In the genomic region with DNA sequence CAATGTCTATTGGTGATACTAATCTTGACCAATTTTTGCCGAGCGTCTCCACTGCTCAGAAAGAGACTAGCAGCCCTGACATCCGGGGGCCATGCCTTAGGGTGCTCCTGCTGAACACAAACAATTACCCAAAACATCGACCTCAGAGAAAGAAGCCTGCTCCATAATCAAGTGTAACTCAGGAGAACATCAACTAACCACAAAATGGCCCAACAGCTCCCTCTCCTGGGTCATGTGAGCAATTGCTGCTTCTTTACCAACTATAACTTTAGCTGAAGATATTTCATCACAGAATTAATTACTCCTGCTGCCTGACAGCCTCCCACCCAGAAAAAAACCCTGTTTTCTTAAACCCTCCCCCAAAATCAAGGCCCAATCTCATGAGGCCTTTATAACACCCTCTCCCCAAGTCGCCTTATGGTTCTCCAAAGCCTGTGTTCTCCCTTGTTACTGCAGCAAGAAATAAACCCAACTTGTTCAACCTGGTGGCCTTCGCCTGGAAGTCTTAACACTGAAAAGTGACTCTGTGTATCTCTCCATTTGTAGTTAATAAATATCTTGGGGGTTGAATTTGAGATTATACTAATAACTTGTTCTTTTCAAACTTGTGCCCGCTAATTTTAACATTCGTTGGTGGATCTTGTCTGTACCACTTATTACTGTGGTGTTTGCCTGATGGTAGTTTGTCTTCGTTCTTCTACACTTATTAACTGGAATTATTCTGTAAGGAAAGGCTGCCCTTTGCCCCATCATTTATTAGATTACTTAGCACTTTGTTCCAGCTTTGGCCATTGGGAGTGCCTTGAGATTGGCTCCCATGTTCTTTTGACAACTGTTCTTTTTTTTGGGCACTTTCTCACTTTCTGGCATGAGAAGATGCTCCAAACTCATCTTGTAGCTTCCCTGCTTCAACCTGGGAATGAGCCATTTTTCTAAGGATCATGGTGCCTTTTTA, we compare ENCODE assay signal across 8 cellular contexts. TPM values are rescaled to one million over a fixed set of nuclear protein-coding genes. Genes with fewer than 3 reads are reported as not detected.
A peak's percentile ranks its signal among the peaks of the same experiment; 100 is the strongest.
DNase-seq lines count a peak whose midpoint lies in the region; ATAC-seq lines count a peak whose summit lies in the region.

No MANE protein-coding gene starts in this region.

- H3K9me3 Mint-ChIP-seq in activated CD4-positive, alpha-beta memory T cell treated with anti-CD3 and anti-CD28 coated beads for 36 hours, result no peaks in the 10 kb centered on the region
- H3K9me3 Mint-ChIP-seq in memory B cell, result no peaks in the 10 kb centered on the region

- peaks cover 9% of the 10 kb centered on the region for H3K4me1 Mint-ChIP-seq in activated CD4-positive, alpha-beta memory T cell treated with anti-CD3 and anti-CD28 coated beads for 36 hours (ENCODE audit: low read depth)
- H3K4me1 Mint-ChIP-seq in memory B cell, result peaks cover 8% of the 10 kb centered on the region

- H3K27me3 Mint-ChIP-seq in activated CD4-positive, alpha-beta memory T cell treated with anti-CD3 and anti-CD28 coated beads for 36 hours, result peaks cover 1% of the 10 kb centered on the region
- H3K27me3 Mint-ChIP-seq in memory B cell, result peaks cover 3% of the 10 kb centered on the region

- intact Hi-C loops in activated CD4-positive, alpha-beta memory T cell treated with anti-CD3 and anti-CD28 coated beads for 36 hours (cut with micrococcal nuclease), result loop anchor here (1.0 kb wide), 3 partner anchors 25 to 279 kb away; partner anchors contain the start of gene TBRG4

- no peak overlapping the region for H3K4me3 Mint-ChIP-seq in activated CD4-positive, alpha-beta memory T cell treated with anti-CD3 and anti-CD28 coated beads for 36 hours
- H3K4me3 Mint-ChIP-seq in memory B cell, result no peak overlapping the region

- no peaks in the 10 kb centered on the region for H3K36me3 Mint-ChIP-seq in activated CD4-positive, alpha-beta memory T cell treated with anti-CD3 and anti-CD28 coated beads for 36 hours
- H3K36me3 Mint-ChIP-seq in memory B cell, result no peaks in the 10 kb centered on the region

- CTCF ChIA-PET in activated CD4-positive, alpha-beta memory T cell treated with anti-CD3 and anti-CD28 coated beads for 36 hours (lab: Charles Lee), result interaction anchor here (0.6 to 5.1 kb wide), 54 partner anchors 8 to 895 kb away, joined by 3 to 112 read pairs (median 5); partner anchors contain the start of genes MYO1G, OGDH, PURB and TBRG4

- peak; percentile 56 for ATAC-seq in HG03565 (IDR thresholded peaks at IDR 0.05; ENCODE audit: unreplicated experiment)
- peak; percentile 81 for ATAC-seq in memory B cell (ENCODE audit: low read depth)
- no peak for ATAC-seq in HG02870 (IDR thresholded peaks at IDR 0.05; ENCODE audit: unreplicated experiment)

- DNase-seq in G401 (ENCODE audit: low spot score), result peak; percentile 87
- peak; percentile 86 for DNase-seq in NCI-H82 (lab: John Stamatoyannopoulos, UW)
- DNase-seq in activated CD4-positive, alpha-beta memory T cell treated with anti-CD3 and anti-CD28 coated beads for 36 hours, result peak; percentile 81
- DNase-seq in ecto neural progenitor cell (ENCODE audit: low spot score), result peak; percentile 66
- peak; percentile 55 to 59 for DNase-seq in memory B cell (ENCODE audit: low spot score in 2 of 2)
- DNase-seq in stimulated activated CD8-positive, alpha-beta memory T cell treated with anti-CD3 and anti-CD28 coated beads, Interleukin-12 subunit alpha, Interleukin-12 subunit beta, amount 100 ng/mL, for 4 hours (ENCODE audit: low read depth), result peak; percentile 19

- in situ Hi-C loops in G401 (cut with HindIII; ENCODE audit: low sequenced_read_pairs), result no loop called here

- H3K27ac Mint-ChIP-seq in activated CD4-positive, alpha-beta memory T cell treated with anti-CD3 and anti-CD28 coated beads for 36 hours, result peak overlapping the region; percentile 9
- no peak overlapping the region for H3K27ac Mint-ChIP-seq in memory B cell

- POLR2A ChIA-PET in activated CD4-positive, alpha-beta memory T cell treated with anti-CD3 and anti-CD28 coated beads for 36 hours (lab: Charles Lee), result interaction anchor here (0.9 to 2.0 kb wide), 8 partner anchors 22 to 180 kb away, joined by 3 to 15 read pairs (median 5); partner anchors contain the start of genes MYO1G and TBRG4

RNA-seq across cellular contexts. Expression of gene RAMP3, which starts 21.2 kb away (rescaled TPM):
- total RNA-seq in G401 (2014; rRNA removed; shearing (Covaris generic)), result not detected in 2 replicates
- not detected for total RNA-seq in activated CD4-positive, alpha-beta memory T cell treated with anti-CD3 and anti-CD28 coated beads for 36 hours

RNA-seq across cellular contexts. Expression of gene TBRG4, which starts 24.9 kb away (rescaled TPM):
- total RNA-seq in G401 (2014; rRNA removed; shearing (Covaris generic)), result 133 and 136 TPM in 2 replicates
- 100 to 1,000 TPM; 135 to 137 TPM for total RNA-seq in activated CD4-positive, alpha-beta memory T cell treated with anti-CD3 and anti-CD28 coated beads for 36 hours

RNA-seq across cellular contexts. Expression of gene NACAD, which starts 47.6 kb away (rescaled TPM):
- not detected in 2 replicates for total RNA-seq in G401 (2014; rRNA removed; shearing (Covaris generic))
- under 1 TPM; 0.10 to 0.21 TPM for total RNA-seq in activated CD4-positive, alpha-beta memory T cell treated with anti-CD3 and anti-CD28 coated beads for 36 hours

Comparison
In these comparisons a context has a peak if more than half of its experiments do, and no peak if none do; other contexts are left out.
1. DNase-seq: peak in every context shown above with its lines; median percentile 87 in G401; 86 in NCI-H82; 81 in activated CD4-positive, alpha-beta memory T cell treated with anti-CD3 and anti-CD28 coated beads for 36 hours; 66 in ecto neural progenitor cell; 57 in memory B cell; 19 in stimulated activated CD8-positive, alpha-beta memory T cell treated with anti-CD3 and anti-CD28 coated beads, Interleukin-12 subunit alpha, Interleukin-12 subunit beta, amount 100 ng/mL, for 4 hours.